ENCODE assay signal across 1 cellular context in the genomic region with DNA sequence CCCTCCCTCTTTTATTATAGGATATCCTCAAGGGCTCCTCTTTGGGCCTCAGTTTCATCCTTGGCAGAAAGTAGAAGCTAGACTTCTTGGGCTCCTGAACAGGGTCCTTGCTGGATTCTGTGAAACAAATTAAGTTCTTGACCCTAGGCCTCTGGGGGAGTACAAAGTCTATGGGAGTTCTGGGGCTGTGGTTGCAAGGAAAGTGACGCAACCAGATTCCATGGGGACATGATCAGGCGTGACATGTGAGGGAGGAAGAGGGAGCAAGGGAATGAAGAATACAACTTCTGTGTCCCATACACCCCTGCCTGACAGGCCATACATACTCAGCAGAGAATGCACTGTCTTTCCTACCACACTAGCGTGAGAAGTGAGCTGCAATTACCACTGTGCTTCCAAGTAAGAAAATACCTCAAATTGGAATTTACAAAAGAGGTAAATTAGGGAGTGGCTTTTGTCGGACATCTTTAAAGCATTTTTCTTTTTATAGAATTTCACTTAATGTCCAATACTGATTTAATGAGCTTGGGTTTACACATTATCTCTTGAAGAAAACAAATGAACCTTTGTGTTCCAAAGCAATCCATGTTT.
TF ChIP-seq lines count a peak whose summit lies in the region.

No MANE protein-coding gene starts in this region.

TF ChIP-seq in HepG2, 621 proteins besides CTCF, POLR2A, EP300 and RAD21 (continued from another document and continues in another):
- TF ChIP-seq, protein P1, sequence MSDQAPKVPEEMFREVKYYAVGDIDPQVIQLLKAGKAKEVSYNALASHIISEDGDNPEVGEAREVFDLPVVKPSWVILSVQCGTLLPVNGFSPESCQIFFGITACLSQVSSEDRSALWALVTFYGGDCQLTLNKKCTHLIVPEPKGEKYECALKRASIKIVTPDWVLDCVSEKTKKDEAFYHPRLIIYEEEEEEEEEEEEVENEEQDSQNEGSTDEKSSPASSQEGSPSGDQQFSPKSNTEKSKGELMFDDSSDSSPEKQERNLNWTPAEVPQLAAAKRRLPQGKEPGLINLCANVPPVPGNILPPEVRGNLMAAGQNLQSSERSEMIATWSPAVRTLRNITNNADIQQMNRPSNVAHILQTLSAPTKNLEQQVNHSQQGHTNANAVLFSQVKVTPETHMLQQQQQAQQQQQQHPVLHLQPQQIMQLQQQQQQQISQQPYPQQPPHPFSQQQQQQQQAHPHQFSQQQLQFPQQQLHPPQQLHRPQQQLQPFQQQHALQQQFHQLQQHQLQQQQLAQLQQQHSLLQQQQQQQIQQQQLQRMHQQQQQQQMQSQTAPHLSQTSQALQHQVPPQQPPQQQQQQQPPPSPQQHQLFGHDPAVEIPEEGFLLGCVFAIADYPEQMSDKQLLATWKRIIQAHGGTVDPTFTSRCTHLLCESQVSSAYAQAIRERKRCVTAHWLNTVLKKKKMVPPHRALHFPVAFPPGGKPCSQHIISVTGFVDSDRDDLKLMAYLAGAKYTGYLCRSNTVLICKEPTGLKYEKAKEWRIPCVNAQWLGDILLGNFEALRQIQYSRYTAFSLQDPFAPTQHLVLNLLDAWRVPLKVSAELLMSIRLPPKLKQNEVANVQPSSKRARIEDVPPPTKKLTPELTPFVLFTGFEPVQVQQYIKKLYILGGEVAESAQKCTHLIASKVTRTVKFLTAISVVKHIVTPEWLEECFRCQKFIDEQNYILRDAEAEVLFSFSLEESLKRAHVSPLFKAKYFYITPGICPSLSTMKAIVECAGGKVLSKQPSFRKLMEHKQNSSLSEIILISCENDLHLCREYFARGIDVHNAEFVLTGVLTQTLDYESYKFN (CRISPR knock-in tag; conservative IDR thresholded peaks at IDR 0.05), result peak; percentile 69
- TF ChIP-seq CEBPG (CRISPR knock-in tag; IDR thresholded peaks at IDR 0.05), result peak; percentile 95
- peak; percentile 61 for TF ChIP-seq ATF3 (CRISPR knock-in tag; IDR thresholded peaks at IDR 0.05)
- TF ChIP-seq, protein P2, sequence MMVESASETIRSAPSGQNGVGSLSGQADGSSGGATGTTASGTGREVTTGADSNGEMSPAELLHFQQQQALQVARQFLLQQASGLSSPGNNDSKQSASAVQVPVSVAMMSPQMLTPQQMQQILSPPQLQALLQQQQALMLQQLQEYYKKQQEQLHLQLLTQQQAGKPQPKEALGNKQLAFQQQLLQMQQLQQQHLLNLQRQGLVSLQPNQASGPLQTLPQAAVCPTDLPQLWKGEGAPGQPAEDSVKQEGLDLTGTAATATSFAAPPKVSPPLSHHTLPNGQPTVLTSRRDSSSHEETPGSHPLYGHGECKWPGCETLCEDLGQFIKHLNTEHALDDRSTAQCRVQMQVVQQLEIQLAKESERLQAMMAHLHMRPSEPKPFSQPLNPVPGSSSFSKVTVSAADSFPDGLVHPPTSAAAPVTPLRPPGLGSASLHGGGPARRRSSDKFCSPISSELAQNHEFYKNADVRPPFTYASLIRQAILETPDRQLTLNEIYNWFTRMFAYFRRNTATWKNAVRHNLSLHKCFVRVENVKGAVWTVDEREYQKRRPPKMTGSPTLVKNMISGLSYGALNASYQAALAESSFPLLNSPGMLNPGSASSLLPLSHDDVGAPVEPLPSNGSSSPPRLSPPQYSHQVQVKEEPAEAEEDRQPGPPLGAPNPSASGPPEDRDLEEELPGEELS (CRISPR knock-in tag; IDR thresholded peaks at IDR 0.05), result 0 out of 2 replicates have a peak, but pooled peaks have one; percentile 22
- no peak for TF ChIP-seq PBX2 (CRISPR knock-in tag; IDR thresholded peaks at IDR 0.05)
- TF ChIP-seq ZNF713 (CRISPR knock-in tag; IDR thresholded peaks at IDR 0.05), result no peak
- no peak for TF ChIP-seq PLRG1 (conservative IDR thresholded peaks at IDR 0.05)
- peak; percentile 96 for TF ChIP-seq CEBPB (IDR thresholded peaks at IDR 0.05; ENCODE audit: borderline replicate concordance, low read depth, low read length)
- TF ChIP-seq ZNF776 (CRISPR knock-in tag; IDR thresholded peaks at IDR 0.05), result no peak
- 0 out of 2 replicates have a peak, but pooled peaks have one; percentile 35 for TF ChIP-seq FOXA3 (CRISPR knock-in tag; IDR thresholded peaks at IDR 0.05)
- TF ChIP-seq BRD4 (CRISPR knock-in tag; IDR thresholded peaks at IDR 0.05), result no peak
- TF ChIP-seq TCF7L2 (IDR thresholded peaks at IDR 0.05; ENCODE audit: low read depth, low read length), result no peak
- TF ChIP-seq HMGA1 (CRISPR knock-in tag; conservative IDR thresholded peaks at IDR 0.05), result no peak
- TF ChIP-seq CBFB (CRISPR knock-in tag; IDR thresholded peaks at IDR 0.05), result 0 out of 2 replicates have a peak, but pooled peaks have one; percentile 30
- no peak for TF ChIP-seq ZNF333 (CRISPR knock-in tag; IDR thresholded peaks at IDR 0.05; ENCODE audit: borderline replicate concordance)
- 0 out of 2 replicates have a peak, but pooled peaks have one; percentile 33 for TF ChIP-seq RERE (CRISPR knock-in tag; IDR thresholded peaks at IDR 0.05; ENCODE audit: low read depth)
- TF ChIP-seq ATF7 (IDR thresholded peaks at IDR 0.05), result peak; percentile 32; the same call in 1 of the 2 replicates
- TF ChIP-seq ATF7 (CRISPR knock-in tag; IDR thresholded peaks at IDR 0.05), result no peak
- TF ChIP-seq ARID4A (CRISPR knock-in tag; IDR thresholded peaks at IDR 0.05; ENCODE audit: borderline replicate concordance), result peak; percentile 42; the same call in 1 of the 2 replicates
- TF ChIP-seq ZSCAN25 (CRISPR knock-in tag; IDR thresholded peaks at IDR 0.05), result no peak
- no peak for TF ChIP-seq ATAD3A (CRISPR knock-in tag; IDR thresholded peaks at IDR 0.05)
- TF ChIP-seq FOSL1 (CRISPR knock-in tag; IDR thresholded peaks at IDR 0.05; ENCODE audit: borderline replicate concordance), result no peak
- TF ChIP-seq HOXA3 (CRISPR knock-in tag; IDR thresholded peaks at IDR 0.05), result peak; percentile 70
- no peak for TF ChIP-seq ZFYVE20 (CRISPR knock-in tag; IDR thresholded peaks at IDR 0.05; ENCODE audit: borderline replicate concordance, low read depth)
- peak; percentile 48; the same call in 1 of the 2 replicates for TF ChIP-seq ZNF614 (CRISPR knock-in tag; IDR thresholded peaks at IDR 0.05; ENCODE audit: borderline replicate concordance)
- TF ChIP-seq NCOA2 (CRISPR knock-in tag; IDR thresholded peaks at IDR 0.05), result peak; percentile 39; the same call in 1 of the 2 replicates
- no peak for TF ChIP-seq ZNF558 (CRISPR knock-in tag; IDR thresholded peaks at IDR 0.05; ENCODE audit: borderline replicate concordance)
- TF ChIP-seq HOXD1 (CRISPR knock-in tag; IDR thresholded peaks at IDR 0.05), result no peak
- TF ChIP-seq HMG20B (CRISPR knock-in tag; conservative IDR thresholded peaks at IDR 0.05), result peak; percentile 50; the same call in 1 of the 2 replicates
- TF ChIP-seq FOSL2 (CRISPR knock-in tag; IDR thresholded peaks at IDR 0.05), result peak; percentile 68
- TF ChIP-seq ZNF564 (CRISPR knock-in tag; IDR thresholded peaks at IDR 0.05), result peak; percentile 68; the same call in 1 of the 2 replicates
- TF ChIP-seq RARA (CRISPR knock-in tag; IDR thresholded peaks at IDR 0.05), result peak; percentile 60
- no peak for TF ChIP-seq ZNF547 (CRISPR knock-in tag; IDR thresholded peaks at IDR 0.05)
- TF ChIP-seq NFIB (CRISPR knock-in tag; IDR thresholded peaks at IDR 0.05; ENCODE audit: borderline replicate concordance), result no peak
- TF ChIP-seq PHF21A (CRISPR knock-in tag; IDR thresholded peaks at IDR 0.05), result 0 out of 2 replicates have a peak, but pooled peaks have one; percentile 28
- TF ChIP-seq CREB1 (IDR thresholded peaks at IDR 0.05), result no peak
- TF ChIP-seq CREB1 (CRISPR knock-in tag; IDR thresholded peaks at IDR 0.05), result 0 out of 2 replicates have a peak, but pooled peaks have one; percentile 44
- peak; percentile 42; the same call in 1 of the 2 replicates for TF ChIP-seq MED1 (CRISPR knock-in tag; IDR thresholded peaks at IDR 0.05)
